Comparison of ENCODE assay signal across 3 cellular contexts in the genomic region with DNA sequence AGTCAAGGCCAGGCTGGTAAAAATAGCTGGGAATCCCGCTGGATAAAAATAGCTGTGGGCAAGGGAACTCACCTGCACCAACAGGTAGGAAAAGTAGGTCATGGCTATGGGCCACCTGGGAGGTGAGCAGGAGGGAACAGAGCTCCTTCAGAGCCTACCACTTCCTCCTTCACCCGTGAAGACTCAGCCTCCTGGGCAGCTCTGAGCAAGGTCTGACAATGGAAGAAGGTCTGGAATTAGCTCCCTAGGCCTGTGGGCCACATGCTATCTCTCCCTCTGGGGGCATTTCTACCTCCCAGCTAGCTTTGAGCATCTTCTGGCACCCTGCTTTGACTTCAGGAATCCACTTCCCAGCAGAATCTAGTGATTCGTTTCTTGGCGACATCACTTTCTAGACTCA.
TF ChIP-seq lines count a peak whose summit lies in the region.

No MANE protein-coding gene starts in this region.

TF ChIP-seq in SK-N-SH, 30 proteins besides CTCF, POLR2A, EP300 and RAD21:
- TF ChIP-seq ELF1 (IDR thresholded peaks at IDR 0.05) (no peak), REST (IDR thresholded peaks at IDR 0.05; ENCODE audit: low read depth, low read length) (no peak), GATA2 (CRISPR knock-in tag; IDR thresholded peaks at IDR 0.05) (no peak), RFX5 (IDR thresholded peaks at IDR 0.05; ENCODE audit: low read length) (no peak), MXI1 (IDR thresholded peaks at IDR 0.05; ENCODE audit: low read depth, low read length) (no peak), YY1 (IDR thresholded peaks at IDR 0.05; ENCODE audit: low read depth) (no peak), RCOR1 (IDR thresholded peaks at IDR 0.05; ENCODE audit: low read length) (no peak), IRF3 (IDR thresholded peaks at IDR 0.05; ENCODE audit: low read depth, low read length) (no peak), TCF12 (IDR thresholded peaks at IDR 0.05) (no peak), TEAD4 (IDR thresholded peaks at IDR 0.05; ENCODE audit: borderline replicate concordance, insufficient read depth) (no peak), MEF2A (IDR thresholded peaks at IDR 0.05; ENCODE audit: borderline replicate concordance, low read depth) (no peak), USF1 (IDR thresholded peaks at IDR 0.05; ENCODE audit: borderline replicate concordance, low read depth) (no peak), NFIC (IDR thresholded peaks at IDR 0.05; ENCODE audit: borderline replicate concordance) (no peak), FOXJ3 (CRISPR knock-in tag; IDR thresholded peaks at IDR 0.05) (no peak), EZH2phosphoT487 (IDR thresholded peaks at IDR 0.05; ENCODE audit: borderline replicate concordance, low read depth) (no peak)

TF ChIP-seq in SK-N-SH treated with all-trans-retinoic acid at 6 μM for 48 hours, 23 proteins besides CTCF, POLR2A, EP300 and RAD21:
- TF ChIP-seq ARNTL (CRISPR knock-in tag; IDR thresholded peaks at IDR 0.05; ENCODE audit: borderline replicate concordance, low read depth): no peak
- TF ChIP-seq ZC3H10 (CRISPR knock-in tag; IDR thresholded peaks at IDR 0.05): no peak
- no peak for TF ChIP-seq ESRRG (CRISPR knock-in tag; IDR thresholded peaks at IDR 0.05)
- no peak for TF ChIP-seq BACH2 (CRISPR knock-in tag; IDR thresholded peaks at IDR 0.05; ENCODE audit: borderline replicate concordance)
- no peak for TF ChIP-seq ZNF8 (CRISPR knock-in tag; IDR thresholded peaks at IDR 0.05)
- TF ChIP-seq CREB5 (CRISPR knock-in tag; IDR thresholded peaks at IDR 0.05; ENCODE audit: low read depth): no peak
- TF ChIP-seq OSR1 (CRISPR knock-in tag; IDR thresholded peaks at IDR 0.05): no peak
- TF ChIP-seq RARB (CRISPR knock-in tag; IDR thresholded peaks at IDR 0.05): no peak
- TF ChIP-seq TOX (CRISPR knock-in tag; IDR thresholded peaks at IDR 0.05; ENCODE audit: borderline replicate concordance): no peak
- no peak for TF ChIP-seq ZNF70 (CRISPR knock-in tag; IDR thresholded peaks at IDR 0.05)
- TF ChIP-seq ZFP3 (CRISPR knock-in tag; IDR thresholded peaks at IDR 0.05): no peak
- no peak for TF ChIP-seq TCF4 (CRISPR knock-in tag; IDR thresholded peaks at IDR 0.05; ENCODE audit: borderline replicate concordance)
- no peak for TF ChIP-seq ISL1 (CRISPR knock-in tag; IDR thresholded peaks at IDR 0.05)
- TF ChIP-seq, protein P1, sequence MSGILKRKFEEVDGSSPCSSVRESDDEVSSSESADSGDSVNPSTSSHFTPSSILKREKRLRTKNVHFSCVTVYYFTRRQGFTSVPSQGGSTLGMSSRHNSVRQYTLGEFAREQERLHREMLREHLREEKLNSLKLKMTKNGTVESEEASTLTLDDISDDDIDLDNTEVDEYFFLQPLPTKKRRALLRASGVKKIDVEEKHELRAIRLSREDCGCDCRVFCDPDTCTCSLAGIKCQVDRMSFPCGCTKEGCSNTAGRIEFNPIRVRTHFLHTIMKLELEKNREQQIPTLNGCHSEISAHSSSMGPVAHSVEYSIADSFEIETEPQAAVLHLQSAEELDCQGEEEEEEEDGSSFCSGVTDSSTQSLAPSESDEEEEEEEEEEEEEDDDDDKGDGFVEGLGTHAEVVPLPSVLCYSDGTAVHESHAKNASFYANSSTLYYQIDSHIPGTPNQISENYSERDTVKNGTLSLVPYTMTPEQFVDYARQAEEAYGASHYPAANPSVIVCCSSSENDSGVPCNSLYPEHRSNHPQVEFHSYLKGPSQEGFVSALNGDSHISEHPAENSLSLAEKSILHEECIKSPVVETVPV (CRISPR knock-in tag; IDR thresholded peaks at IDR 0.05): no peak

TF ChIP-seq in H1, 55 proteins besides CTCF, POLR2A, EP300 and RAD21:
- TF ChIP-seq ASH2L (IDR thresholded peaks at IDR 0.05; ENCODE audit: low read length) (no peak), GABPA (IDR thresholded peaks at IDR 0.05; ENCODE audit: borderline replicate concordance, insufficient read depth, low read length) (no peak), CTBP2 (IDR thresholded peaks at IDR 0.05; ENCODE audit: borderline replicate concordance, insufficient read depth, insufficient read length, low read length) (no peak), BACH1 (IDR thresholded peaks at IDR 0.05; ENCODE audit: low read length) (no peak), SP1 (IDR thresholded peaks at IDR 0.05; ENCODE audit: low read depth, low read length) (no peak), FOSL1 (IDR thresholded peaks at IDR 0.05; ENCODE audit: insufficient read depth, low read depth, low read length) (no peak), KDM4A (IDR thresholded peaks at IDR 0.05; ENCODE audit: low read depth, low read length, severe bottlenecking) (no peak), MAFK (IDR thresholded peaks at IDR 0.05; ENCODE audit: low read depth, low read length) (no peak), SP2 (IDR thresholded peaks at IDR 0.05; ENCODE audit: low read length) (no peak), TEAD4 (IDR thresholded peaks at IDR 0.05; ENCODE audit: low read depth, low read length) (no peak), RXRA (IDR thresholded peaks at IDR 0.05; ENCODE audit: insufficient read depth, low read depth, low read length) (no peak), SIX5 (IDR thresholded peaks at IDR 0.05; ENCODE audit: low read depth, low read length) (no peak), HDAC2 (IDR thresholded peaks at IDR 0.05; ENCODE audit: borderline replicate concordance in 1 of 2, low read depth in 2 of 2, low read length in 2 of 2) (no peak), CEBPB (IDR thresholded peaks at IDR 0.05; ENCODE audit: low read depth, low read length) (no peak)
